In genomic region chr4:118286685-118287084, GRCh38 we compare ENCODE assay signal across 17 cellular contexts.
A peak's percentile ranks its signal among the peaks of the same experiment; 100 is the strongest.
DNase-seq lines count a peak whose midpoint lies in the region; ATAC-seq, FAIRE-seq and TF ChIP-seq lines count a peak whose summit lies in the region.
"Had no signal": no experiment of that assay in that cellular context is flagged by ENCODE, and none has a peak within 500 bp of the region (broad histone marks: within the 10 kb centered on the region; RNA-seq: fewer than 3 reads in every experiment).

No MANE protein-coding gene starts in this region.

- dilution Hi-C loops in keratinocyte (cut with MboI; ENCODE audit: extremely low pct_ligation_motif_present, low sequenced_read_pairs) = no loop called here

- H3K27ac Mint-ChIP-seq in Caco-2 (ENCODE audit: unreplicated experiment) = no peak overlapping the region
- H3K27ac Mint-ChIP-seq in osteocyte (ENCODE audit: unreplicated experiment) = no peak overlapping the region
- no peak overlapping the region for H3K27ac Mint-ChIP-seq in activated CD4-positive, alpha-beta T cell treated with anti-CD3 and anti-CD28 coated beads for 36 hours
- H3K27ac Mint-ChIP-seq: B cell; CD8-positive, alpha-beta T cell had no signal

- intact Hi-C loops in Caco-2 (cut with micrococcal nuclease; ENCODE audit: unreplicated experiment) = no loop called here
- intact Hi-C loops in activated CD4-positive, alpha-beta T cell treated with anti-CD3 and anti-CD28 coated beads for 36 hours (cut with DNase I, micrococcal nuclease) = no loop called here

- TF ChIP-seq CTCF in RWPE2 (IDR thresholded peaks at IDR 0.05; ENCODE audit: poor library complexity, severe bottlenecking) = no peak
- TF ChIP-seq CTCF in keratinocyte (optimal IDR thresholded peaks at IDR 0.05 in 1 of 3, IDR thresholded peaks at IDR 0.05 in 1 of 3, conservative IDR thresholded peaks at IDR 0.05 in 1 of 3; ENCODE audit: extremely low read depth in 1 of 3, insufficient read depth in 2 of 3, low read length in 3 of 3) = no peak
- no peak for TF ChIP-seq CTCF in Caco-2 (IDR thresholded peaks at IDR 0.05; ENCODE audit: insufficient read depth in 1 of 2, low read depth in 1 of 2, low read length in 1 of 2, severe bottlenecking in 1 of 2, unreplicated experiment in 1 of 2)
- TF ChIP-seq CTCF in osteocyte (IDR thresholded peaks at IDR 0.05) = no peak

- H3K9me3 ChIP-seq in RWPE2 (ENCODE audit: severe bottlenecking) (no peaks in the 10 kb centered on the region), keratinocyte (ENCODE audit: control insufficient read depth, low read depth, low read length) (no peaks in the 10 kb centered on the region), Caco-2 (no peaks in the 10 kb centered on the region)
- H3K9me3 ChIP-seq: BLaER1 treated with 17β-estradiol and CSF1 and Interleukin-3, amounts not matched to agents 10 nM and 100 nM had no signal

- H3K4me3 Mint-ChIP-seq in Caco-2 (ENCODE audit: unreplicated experiment) = no peak overlapping the region
- H3K4me3 Mint-ChIP-seq in osteocyte (ENCODE audit: unreplicated experiment) = no peak overlapping the region
- H3K4me3 Mint-ChIP-seq in activated CD4-positive, alpha-beta T cell treated with anti-CD3 and anti-CD28 coated beads for 36 hours = no peak overlapping the region
- H3K4me3 Mint-ChIP-seq: B cell; CD8-positive, alpha-beta T cell; H9 had no signal

- H3K36me3 Mint-ChIP-seq in Caco-2 (ENCODE audit: insufficient read depth, unreplicated experiment) = peaks cover 11% of the 10 kb centered on the region
- peaks cover 2% of the 10 kb centered on the region for H3K36me3 Mint-ChIP-seq in osteocyte (ENCODE audit: unreplicated experiment)
- H3K36me3 Mint-ChIP-seq in activated CD4-positive, alpha-beta T cell treated with anti-CD3 and anti-CD28 coated beads for 36 hours (ENCODE audit: low read depth) = peaks cover 15% of the 10 kb centered on the region

- peak; percentile 47; the same call in 2 of the 3 replicates for ATAC-seq in RWPE2 (ENCODE audit: low read depth)
- no peak for ATAC-seq in activated CD4-positive, alpha-beta T cell treated with anti-CD3 and anti-CD28 coated beads for 36 hours
- ATAC-seq: CD8-positive, alpha-beta T cell had no signal

- H3K79me2 ChIP-seq in ACC112 (ENCODE audit: control insufficient read depth, insufficient read depth, low read length, unreplicated experiment) = no peaks in the 10 kb centered on the region
- no peaks in the 10 kb centered on the region for H3K79me2 ChIP-seq in keratinocyte (ENCODE audit: control insufficient read depth, insufficient read depth, low read length)

- H3K27ac ChIP-seq in ACC112 (ENCODE audit: low read depth, low read length) = peak overlapping the region; percentile 73; the same call in 1 of the 2 replicates
- H3K27ac ChIP-seq in RWPE2 (ENCODE audit: poor library complexity, severe bottlenecking) = peak overlapping the region; percentile 17
- H3K27ac ChIP-seq in epithelial cell of prostate = peak overlapping the region; percentile 77
- H3K27ac ChIP-seq in keratinocyte (ENCODE audit: control insufficient read depth, insufficient read depth, low read length) = peak overlapping the region; percentile 95
- H3K27ac ChIP-seq: BLaER1 treated with 17β-estradiol and CSF1 and Interleukin-3, amounts not matched to agents 10 nM and 100 nM had no signal

- no peaks in the 10 kb centered on the region for H3K9me1 ChIP-seq in keratinocyte (ENCODE audit: control insufficient read depth, extremely low read depth, insufficient read depth, low read length)

- H2AFZ ChIP-seq in ACC112 (ENCODE audit: low read length, unreplicated experiment) (no peak overlapping the region), keratinocyte (ENCODE audit: control insufficient read depth, low read length) (peak overlapping the region; percentile 70)

- BruUV-seq in Caco-2 (replicated peaks; lab: Mats Ljungman, UMichigan) = no TSS peak

- H3K4me1 Mint-ChIP-seq in Caco-2 (ENCODE audit: low read depth, unreplicated experiment) = no peaks in the 10 kb centered on the region
- H3K4me1 Mint-ChIP-seq in osteocyte (ENCODE audit: unreplicated experiment) = peaks cover 52% of the 10 kb centered on the region
- peaks cover 15% of the 10 kb centered on the region for H3K4me1 Mint-ChIP-seq in activated CD4-positive, alpha-beta T cell treated with anti-CD3 and anti-CD28 coated beads for 36 hours

- peak overlapping the region; percentile 84 for H3K4me2 ChIP-seq in keratinocyte (ENCODE audit: control insufficient read depth, extremely low read depth, insufficient read depth, low read depth, low read length)
- H3K4me2 ChIP-seq: BLaER1 treated with 17β-estradiol and CSF1 and Interleukin-3, amounts not matched to agents 10 nM and 100 nM had no signal

- DNase-seq in RWPE2 (ENCODE audit: low spot score) (no peak), epithelial cell of prostate (ENCODE audit: low read depth, low spot score) (no peak), keratinocyte (ENCODE audit: low read depth, low spot score) (no peak), Caco-2 (no peak), NCI-H748 (lab: John Stamatoyannopoulos, UW; ENCODE audit: unreplicated experiment) (no peak), osteocyte (ENCODE audit: extremely low spot score, unreplicated experiment) (no peak)
- DNase-seq in activated CD4-positive, alpha-beta T cell treated with anti-CD3 and anti-CD28 coated beads for 36 hours = no peak
- DNase-seq: 8988T; CD8-positive, alpha-beta T cell; COR-L47; DMS79; GDM1; GOT3; H9 had no signal

- no peaks in the 10 kb centered on the region for H3K27me3 ChIP-seq in ACC112 (ENCODE audit: insufficient read depth, low read length)
- no peaks in the 10 kb centered on the region for H3K27me3 ChIP-seq in RWPE2 (ENCODE audit: insufficient read depth, poor library complexity, severe bottlenecking)
- no peaks in the 10 kb centered on the region for H3K27me3 ChIP-seq in keratinocyte (ENCODE audit: control insufficient read depth, extremely low read depth, insufficient read depth, low read length)
- no peaks in the 10 kb centered on the region for H3K27me3 ChIP-seq in Caco-2 (replicated peaks; ENCODE audit: control insufficient read depth, insufficient read depth, low read length)
- H3K27me3 ChIP-seq: BLaER1 treated with 17β-estradiol and CSF1 and Interleukin-3, amounts not matched to agents 10 nM and 100 nM had no signal

- H3K4me3 ChIP-seq in ACC112 (ENCODE audit: low read depth, low read length) (no peak overlapping the region), RWPE2 (ENCODE audit: severe bottlenecking) (no peak overlapping the region), keratinocyte (ENCODE audit: control insufficient read depth in 2 of 3, extremely low read depth in 1 of 3, insufficient read depth in 2 of 3, low read depth in 1 of 3, low read length in 3 of 3) (peak overlapping the region in 2 of 3 experiments; percentile 42 to 50), Caco-2 (ENCODE audit: low read depth, low read length) (no peak overlapping the region)
- H3K4me3 ChIP-seq: BLaER1 treated with 17β-estradiol and CSF1 and Interleukin-3, amounts not matched to agents 10 nM and 100 nM had no signal

- peak; percentile 88 for FAIRE-seq in keratinocyte (lab: Jason Lieb, UNC)

- no peaks in the 10 kb centered on the region for H4K20me1 ChIP-seq in keratinocyte (ENCODE audit: control insufficient read depth, extremely low read depth, insufficient read depth, low read length)

- H3K4me1 ChIP-seq in ACC112 (ENCODE audit: control insufficient read depth, insufficient read depth, low read length, unreplicated experiment) (peaks cover 67% of the 10 kb centered on the region), RWPE2 (ENCODE audit: insufficient read depth, poor library complexity, severe bottlenecking) (peaks cover 34% of the 10 kb centered on the region), keratinocyte (ENCODE audit: control insufficient read depth, extremely low read depth, insufficient read depth, low read length) (peaks cover 46% of the 10 kb centered on the region), Caco-2 (no peaks in the 10 kb centered on the region)

- POLR2A ChIA-PET in Caco-2 (lab: Charles Lee) = no interaction called here
- POLR2A ChIA-PET in activated CD4-positive, alpha-beta T cell treated with anti-CD3 and anti-CD28 coated beads for 36 hours (lab: Charles Lee) = no interaction called here

- CTCF ChIA-PET in Caco-2 (lab: Charles Lee) = no interaction called here
- CTCF ChIA-PET in activated CD4-positive, alpha-beta T cell treated with anti-CD3 and anti-CD28 coated beads for 36 hours (lab: Charles Lee) = no interaction called here

- peak overlapping the region; percentile 58 for H3K9ac ChIP-seq in keratinocyte (ENCODE audit: control insufficient read depth, extremely low read depth, insufficient read depth, low read length)
- H3K9ac ChIP-seq: BLaER1 treated with 17β-estradiol and CSF1 and Interleukin-3, amounts not matched to agents 10 nM and 100 nM had no signal

- H3K36me3 ChIP-seq in ACC112 (ENCODE audit: insufficient read depth, low read length) (no peaks in the 10 kb centered on the region), RWPE2 (ENCODE audit: low read depth) (peaks cover 9% of the 10 kb centered on the region), keratinocyte (ENCODE audit: control insufficient read depth in 2 of 2, extremely low read depth in 1 of 2, insufficient read depth in 2 of 2, low read length in 2 of 2) (no peaks in the 10 kb centered on the region), Caco-2 (ENCODE audit: control insufficient read depth, insufficient read depth, low read length) (0 out of 2 replicates have a peak, but pooled peaks cover under 1% of the 10 kb centered on the region)

- H3K27me3 Mint-ChIP-seq in Caco-2 (ENCODE audit: insufficient read depth, unreplicated experiment) (no peaks in the 10 kb centered on the region), osteocyte (ENCODE audit: unreplicated experiment) (no peaks in the 10 kb centered on the region)
- no peaks in the 10 kb centered on the region for H3K27me3 Mint-ChIP-seq in activated CD4-positive, alpha-beta T cell treated with anti-CD3 and anti-CD28 coated beads for 36 hours
- H3K27me3 Mint-ChIP-seq: B cell had no signal

- H3K9me3 Mint-ChIP-seq in Caco-2 (ENCODE audit: unreplicated experiment) (no peaks in the 10 kb centered on the region), osteocyte (ENCODE audit: unreplicated experiment) (no peaks in the 10 kb centered on the region)
- H3K9me3 Mint-ChIP-seq in activated CD4-positive, alpha-beta T cell treated with anti-CD3 and anti-CD28 coated beads for 36 hours (ENCODE audit: low read depth) = no peaks in the 10 kb centered on the region
- H3K9me3 Mint-ChIP-seq: CD8-positive, alpha-beta T cell; H9 had no signal

Comparison
In these comparisons a context has a peak if more than half of its experiments do, and no peak if none do; other contexts are left out.
1. H3K27ac ChIP-seq: peak in every context shown above with its lines; median percentile 95 in keratinocyte; 77 in epithelial cell of prostate; 73 in ACC112; 17 in RWPE2.
2. H3K4me3 ChIP-seq: peak in keratinocyte (2 of 3); none in ACC112 (single experiment), RWPE2 (single experiment) and Caco-2 (single experiment).